In genomic region chr6:137823826-137824501, GRCh38 we compare ENCODE assay signal across 8 cellular contexts. TPM values are rescaled to one million over a fixed set of nuclear protein-coding genes. Genes with fewer than 3 reads are reported as not detected.
A peak's percentile ranks its signal among the peaks of the same experiment; 100 is the strongest.
DNase-seq lines count a peak whose midpoint lies in the region; ATAC-seq, FAIRE-seq and TF ChIP-seq lines count a peak whose summit lies in the region.

No MANE protein-coding gene starts in this region.

- ATAC-seq in RWPE2 (ENCODE audit: low read depth) (peak; percentile 9; the same call in 1 of the 3 replicates), GM18505 (IDR thresholded peaks at IDR 0.05; ENCODE audit: unreplicated experiment) (no peak)

- peaks cover 90% of the 10 kb centered on the region for H3K4me1 Mint-ChIP-seq in activated naive CD4-positive, alpha-beta T cell treated with anti-CD3 and anti-CD28 coated beads, Interleukin-2, amount 50 U/mL, for 24 hours

- H3K27ac ChIP-seq in RWPE2 (ENCODE audit: poor library complexity, severe bottlenecking), result peak overlapping the region; percentile 22

- H3K4me3 Mint-ChIP-seq in activated naive CD4-positive, alpha-beta T cell treated with anti-CD3 and anti-CD28 coated beads, Interleukin-2, amount 50 U/mL, for 24 hours, result peak overlapping the region; percentile 69

- H3K36me3 Mint-ChIP-seq in activated naive CD4-positive, alpha-beta T cell treated with anti-CD3 and anti-CD28 coated beads, Interleukin-2, amount 50 U/mL, for 24 hours, result no peaks in the 10 kb centered on the region

- no peaks in the 10 kb centered on the region for H3K27me3 Mint-ChIP-seq in activated naive CD4-positive, alpha-beta T cell treated with anti-CD3 and anti-CD28 coated beads, Interleukin-2, amount 50 U/mL, for 24 hours

- H3K9me3 ChIP-seq in RWPE2 (ENCODE audit: severe bottlenecking), result no peaks in the 10 kb centered on the region

- TF ChIP-seq POLR2A in GM12892 (IDR thresholded peaks at IDR 0.05; ENCODE audit: low read depth, low read length) (no peak), GM18505 (IDR thresholded peaks at IDR 0.05; ENCODE audit: borderline replicate concordance, extremely low read depth, insufficient read depth, insufficient read length) (no peak)

- no peak overlapping the region for H3K4me3 ChIP-seq in RWPE2 (ENCODE audit: severe bottlenecking)

- H3K9me3 Mint-ChIP-seq in activated naive CD4-positive, alpha-beta T cell treated with anti-CD3 and anti-CD28 coated beads, Interleukin-2, amount 50 U/mL, for 24 hours, result peaks cover 5% of the 10 kb centered on the region

- H3K36me3 ChIP-seq in RWPE2 (ENCODE audit: low read depth), result no peaks in the 10 kb centered on the region

- FAIRE-seq in GM12892 (lab: Jason Lieb, UNC), result peak; percentile 42

- H3K4me1 ChIP-seq in RWPE2 (ENCODE audit: insufficient read depth, poor library complexity, severe bottlenecking), result peaks cover 33% of the 10 kb centered on the region

- TF ChIP-seq CTCF in RWPE2 (IDR thresholded peaks at IDR 0.05; ENCODE audit: poor library complexity, severe bottlenecking), result no peak
- no peak for TF ChIP-seq CTCF in GM10266 (IDR thresholded peaks at IDR 0.05; ENCODE audit: control insufficient read depth, insufficient read depth, low read depth, missing control alignments)

- no peaks in the 10 kb centered on the region for H3K27me3 ChIP-seq in RWPE2 (ENCODE audit: insufficient read depth, poor library complexity, severe bottlenecking)

- DNase-seq in GM12892 (ENCODE audit: insufficient read length), result no peak
- no peak for DNase-seq in RWPE2 (ENCODE audit: low spot score)
- peak; percentile 53 for DNase-seq in hepatic stellate cell (ENCODE audit: low spot score)
- DNase-seq in stimulated activated CD4-positive, alpha-beta T cell treated with anti-CD3 and anti-CD28 coated beads, Interleukin-4, amount 100 ng/mL, for 1 hour, result peak; percentile 44
- no peak for DNase-seq in D341Med (ENCODE audit: low spot score)
- no peak for DNase-seq in GM10266 (ENCODE audit: extremely low spot score)

- peak overlapping the region; percentile 96 for H3K27ac Mint-ChIP-seq in activated naive CD4-positive, alpha-beta T cell treated with anti-CD3 and anti-CD28 coated beads, Interleukin-2, amount 50 U/mL, for 24 hours

RNA-seq across cellular contexts. Expression of gene TNFAIP3, which starts 43.1 kb away (rescaled TPM):
- 172 TPM for polyA plus RNA-seq in GM12892 (2012; ENCODE audit: missing spikeins)

Comparison
In these comparisons a context has a peak if more than half of its experiments do, and no peak if none do; other contexts are left out.
1. DNase-seq: peak in hepatic stellate cell (single experiment) and stimulated activated CD4-positive, alpha-beta T cell treated with anti-CD3 and anti-CD28 coated beads, Interleukin-4, amount 100 ng/mL, for 1 hour (single experiment); none in GM12892 (single experiment), RWPE2 (single experiment), D341Med (single experiment) and GM10266 (single experiment).